Comparison of ENCODE assay signal across 12 cellular contexts in genomic region chr3:114455432-114455831, GRCh38.
DNase-seq lines count a peak whose midpoint lies in the region; ATAC-seq and TF ChIP-seq lines count a peak whose summit lies in the region.
"Had no signal": no experiment of that assay in that cellular context is flagged by ENCODE, and none has a peak within 500 bp of the region (broad histone marks: within the 10 kb centered on the region; RNA-seq: fewer than 3 reads in every experiment).

No MANE protein-coding gene starts in this region.

- peaks cover 24% of the 10 kb centered on the region for H4K20me1 ChIP-seq in osteoblast (ENCODE audit: insufficient read depth, low read length)

- H2AFZ ChIP-seq in osteoblast (ENCODE audit: low read length), result no peak overlapping the region

- no peaks in the 10 kb centered on the region for H3K36me3 ChIP-seq in left ventricle myocardium inferior
- no peaks in the 10 kb centered on the region for H3K36me3 ChIP-seq in osteoblast (ENCODE audit: insufficient read depth, low read length)
- H3K36me3 ChIP-seq: SJCRH30 had no signal

- intact Hi-C loops in left ventricle myocardium inferior (cut with micrococcal nuclease), result loop anchor here (10.0 kb wide), 1 partner anchor 169 kb away; no protein-coding TSS in a partner anchor
- intact Hi-C loops in left cardiac atrium (cut with DNase I), result no loop called here

- H3K4me1 ChIP-seq in left ventricle myocardium inferior (peaks cover 78% of the 10 kb centered on the region), osteoblast (ENCODE audit: insufficient read depth, low read length) (peaks cover 6% of the 10 kb centered on the region)

- H3K27me3 ChIP-seq in left ventricle myocardium inferior (ENCODE audit: low read depth) (no peaks in the 10 kb centered on the region), osteoblast (ENCODE audit: insufficient read depth, low read length) (no peaks in the 10 kb centered on the region)
- H3K27me3 ChIP-seq: SJCRH30 had no signal

- TF ChIP-seq CTCF in left ventricle myocardium inferior (IDR thresholded peaks at IDR 0.05; ENCODE audit: borderline replicate concordance), result no peak
- TF ChIP-seq CTCF in osteoblast (IDR thresholded peaks at IDR 0.05; ENCODE audit: extremely low read depth, low read depth, low read length), result no peak

- DNase-seq in left ventricle myocardium inferior, result no peak
- DNase-seq in left cardiac atrium, result no peak
- peak in 16 of 61 donors; percentile 10 to 52 (median 25) for DNase-seq in caudate nucleus (lab: John Stamatoyannopoulos, UW)
- no peak for DNase-seq in osteoblast (ENCODE audit: insufficient read length, low spot score, missing footprints)
- DNase-seq in NCI-H774 (lab: John Stamatoyannopoulos, UW), result no peak
- no peak for DNase-seq in NCI-H524 treated with DMSO at 0.1 percent for 48 hours (lab: John Stamatoyannopoulos, UW)
- no peak for DNase-seq in SIG-M5 treated with dmso at 0.1 percent for 504 hours (lab: John Stamatoyannopoulos, UW; ENCODE audit: unreplicated experiment)
- DNase-seq: activated CD4-positive, CD25-positive, alpha-beta regulatory T cell; GOT3 had no signal

- no peak for ATAC-seq in left cardiac atrium
- no peak for ATAC-seq in HG03097 (IDR thresholded peaks at IDR 0.05; ENCODE audit: low FRiP score, unreplicated experiment)
- ATAC-seq: K562 had no signal

- peak overlapping the region; percentile 88 for H3K27ac ChIP-seq in left ventricle myocardium inferior (replicated peaks)
- H3K27ac ChIP-seq in caudate nucleus (ENCODE audit: low read depth, low read length), result peak overlapping the region; percentile 97
- H3K27ac ChIP-seq in osteoblast (ENCODE audit: low read depth, low read length), result no peak overlapping the region

- peak overlapping the region; percentile 64 for H3K4me3 ChIP-seq in left ventricle myocardium inferior
- H3K4me3 ChIP-seq in osteoblast (ENCODE audit: insufficient read depth, low read length), result no peak overlapping the region
- H3K4me3 ChIP-seq: K562 had no signal

- no peaks in the 10 kb centered on the region for H3K9me3 ChIP-seq in left ventricle myocardium inferior (replicated peaks)
- no peaks in the 10 kb centered on the region for H3K9me3 ChIP-seq in osteoblast (ENCODE audit: low read depth, low read length)
- H3K9me3 ChIP-seq: SJCRH30 had no signal

- peaks cover 6% of the 10 kb centered on the region for H3K79me2 ChIP-seq in osteoblast (ENCODE audit: insufficient read depth, low read length)

- H3K4me2 ChIP-seq in osteoblast (ENCODE audit: insufficient read depth, low read length), result peak overlapping the region; percentile 94
